Comparison of ENCODE assay signal across 18 cellular contexts in the genomic region with DNA sequence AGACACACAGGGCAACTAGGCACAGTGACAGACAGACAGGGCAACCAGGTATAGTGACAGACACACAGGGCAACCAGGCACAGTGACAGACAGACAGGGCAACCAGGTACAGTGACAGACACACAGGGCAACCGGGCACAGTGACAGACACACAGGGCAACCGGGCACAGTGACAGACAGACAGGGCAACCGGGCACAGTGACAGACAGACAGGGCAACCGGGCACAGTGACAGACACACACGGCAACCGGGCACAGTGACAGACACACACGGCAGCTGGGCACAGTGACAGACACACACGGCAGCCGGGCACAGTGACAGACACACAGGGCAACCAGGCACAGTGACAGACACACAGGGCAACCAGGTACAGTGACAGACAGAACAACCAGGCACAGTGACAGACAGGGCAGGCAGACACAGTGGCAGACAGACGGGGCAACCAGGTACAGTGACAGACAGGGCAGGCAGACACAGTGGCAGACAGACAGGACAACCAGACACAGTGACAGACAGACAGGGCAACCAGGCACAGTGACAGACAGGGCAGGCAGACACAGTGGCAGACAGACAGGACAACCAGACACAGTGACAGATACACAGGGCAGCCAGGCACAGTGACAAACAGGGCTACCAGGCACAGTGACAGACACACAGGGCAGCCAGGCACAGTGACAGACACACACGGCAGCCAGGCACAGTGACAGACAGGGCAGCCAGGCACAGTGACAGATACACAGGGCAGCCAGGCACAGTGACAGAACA.
A peak's percentile ranks its signal among the peaks of the same experiment; 100 is the strongest.
DNase-seq lines count a peak whose midpoint lies in the region; ATAC-seq and TF ChIP-seq lines count a peak whose summit lies in the region.
"Had no signal": no experiment of that assay in that cellular context is flagged by ENCODE, and none has a peak within 500 bp of the region (broad histone marks: within the 10 kb centered on the region; RNA-seq: fewer than 3 reads in every experiment).

No MANE protein-coding gene starts in this region.

- H2AFZ ChIP-seq in HCT116 (ENCODE audit: low read depth, low read length, poor library complexity, severe bottlenecking): no peak overlapping the region

- H3K4me2 ChIP-seq in HCT116 (ENCODE audit: low read length): no peak overlapping the region

- H3K36me3 Mint-ChIP-seq in glutamatergic neuron (ENCODE audit: unreplicated experiment): peaks cover 24% of the 10 kb centered on the region
- H3K36me3 Mint-ChIP-seq: CD4-positive, CD25-positive, alpha-beta regulatory T cell had no signal

- TF ChIP-seq POLR2A in HCT116 (IDR thresholded peaks at IDR 0.05; ENCODE audit: borderline replicate concordance, extremely low read depth, insufficient read depth, insufficient read length): no peak

- H3K4me1 ChIP-seq in HCT116 (ENCODE audit: control insufficient read depth in 1 of 2, insufficient read depth in 2 of 2, low read length in 2 of 2) (no peaks in the 10 kb centered on the region), Panc1 (ENCODE audit: control insufficient read depth, insufficient read depth, low read length) (no peaks in the 10 kb centered on the region), skeletal muscle tissue (ENCODE audit: control insufficient read depth in 3 of 3, insufficient read depth in 3 of 3, low read length in 3 of 3) (peaks cover 0 to 8% (median 3%) of the 10 kb centered on the region in 3 donors), mucosa of descending colon (ENCODE audit: low read depth) (no peaks in the 10 kb centered on the region)
- H3K4me1 ChIP-seq: Caco-2 had no signal

- H3K9me2 ChIP-seq in HCT116 (ENCODE audit: insufficient read depth): no peaks in the 10 kb centered on the region

- peaks cover 6% of the 10 kb centered on the region for H3K4me1 Mint-ChIP-seq in glutamatergic neuron (ENCODE audit: low read depth, unreplicated experiment)
- H3K4me1 Mint-ChIP-seq: CD4-positive, CD25-positive, alpha-beta regulatory T cell had no signal

- no peak overlapping the region for H3K4me3 Mint-ChIP-seq in glutamatergic neuron (ENCODE audit: unreplicated experiment)
- H3K4me3 Mint-ChIP-seq: CD4-positive, CD25-positive, alpha-beta regulatory T cell had no signal

- TF ChIP-seq CTCF in HCT116 (IDR thresholded peaks at IDR 0.05 in 2 of 3, conservative IDR thresholded peaks at IDR 0.05 in 1 of 3; ENCODE audit: borderline replicate concordance in 1 of 3, insufficient read depth in 1 of 3, low read depth in 2 of 3, low read length in 2 of 3): no peak
- TF ChIP-seq CTCF in Panc1 (IDR thresholded peaks at IDR 0.05): no peak
- no peak for TF ChIP-seq CTCF in glutamatergic neuron (IDR thresholded peaks at IDR 0.05; ENCODE audit: partially characterized antibody, unreplicated experiment)
- no peak for TF ChIP-seq CTCF in mucosa of descending colon (IDR thresholded peaks at IDR 0.05)

- no peak overlapping the region for H3K9ac ChIP-seq in HCT116 (ENCODE audit: low read length)
- no peak overlapping the region for H3K9ac ChIP-seq in skeletal muscle tissue (ENCODE audit: low read depth in 1 of 3, low read length in 3 of 3)

- no peak overlapping the region for H3K4me3 ChIP-seq in HCT116 (replicated peaks in 1 of 2; ENCODE audit: low read depth in 1 of 2, low read length in 2 of 2)
- H3K4me3 ChIP-seq in Panc1 (ENCODE audit: low read depth in 2 of 2, low read length in 2 of 2): no peak overlapping the region
- peak overlapping the region in 2 of 3 donors; percentile 22 to 36 for H3K4me3 ChIP-seq in skeletal muscle tissue (ENCODE audit: low read length in 3 of 3)
- no peak overlapping the region for H3K4me3 ChIP-seq in mucosa of descending colon

- no peaks in the 10 kb centered on the region; a peak in 1 of 4 replicates for H3K9me3 ChIP-seq in HCT116 (ENCODE audit: control insufficient read depth in 1 of 2, insufficient read depth in 1 of 2, low read depth in 1 of 2, low read length in 2 of 2)
- H3K9me3 ChIP-seq in Panc1 (ENCODE audit: control insufficient read depth, insufficient read depth, low read depth, low read length): peaks cover 10% of the 10 kb centered on the region; the same call in 1 of the 2 replicates
- peaks cover 0 to 4% (median 3%) of the 10 kb centered on the region in 3 donors for H3K9me3 ChIP-seq in skeletal muscle tissue (ENCODE audit: control insufficient read depth in 3 of 3, low read length in 3 of 3)
- peaks cover 12% of the 10 kb centered on the region for H3K9me3 ChIP-seq in mucosa of descending colon

- no peaks in the 10 kb centered on the region for H3K79me2 ChIP-seq in HCT116 (ENCODE audit: insufficient read depth, low read length)

- H3K27me3 Mint-ChIP-seq in glutamatergic neuron (ENCODE audit: unreplicated experiment): peaks cover 4% of the 10 kb centered on the region

- no peaks in the 10 kb centered on the region for H4K20me1 ChIP-seq in HCT116 (ENCODE audit: insufficient read depth)

- no peak for TF ChIP-seq RAD21 in HCT116 (IDR thresholded peaks at IDR 0.05; ENCODE audit: low read depth)

- peak overlapping the region; percentile 62 for H3K27ac Mint-ChIP-seq in glutamatergic neuron (ENCODE audit: unreplicated experiment)
- H3K27ac Mint-ChIP-seq: CD4-positive, CD25-positive, alpha-beta regulatory T cell had no signal

- intact Hi-C loops in HCT116 (cut with micrococcal nuclease) (no loop called here), Panc1 (cut with micrococcal nuclease; ENCODE audit: unreplicated experiment) (no loop called here), mucosa of descending colon (cut with DNase I, micrococcal nuclease) (no loop called here)

- no TSS peak for BruUV-seq in HCT116 (replicated peaks; lab: Mats Ljungman, UMichigan)
- no TSS peak for BruUV-seq in Panc1 (replicated peaks; lab: Mats Ljungman, UMichigan)

- no peak overlapping the region; the same call in 1 of the 2 replicates for H3K27ac ChIP-seq in HCT116 (ENCODE audit: low read depth, low read length)
- H3K27ac ChIP-seq in Panc1 (ENCODE audit: low read length): no peak overlapping the region
- no peak overlapping the region for H3K27ac ChIP-seq in skeletal muscle tissue (ENCODE audit: low read depth, low read length)

- CTCF ChIA-PET in HCT116 (lab: Charles Lee) (no interaction called here), Panc1 (lab: Charles Lee) (no interaction called here)

- POLR2A ChIA-PET in HCT116 (lab: Charles Lee): no interaction called here
- POLR2A ChIA-PET in Panc1 (lab: Charles Lee): no interaction called here

- no peaks in the 10 kb centered on the region for H3K36me3 ChIP-seq in HCT116 (ENCODE audit: control insufficient read depth in 1 of 2, insufficient read depth in 2 of 2, low read length in 2 of 2)
- H3K36me3 ChIP-seq in Panc1 (ENCODE audit: control insufficient read depth, insufficient read depth, low read length): no peaks in the 10 kb centered on the region
- H3K36me3 ChIP-seq in skeletal muscle tissue (ENCODE audit: control insufficient read depth in 3 of 3, insufficient read depth in 3 of 3, low read length in 3 of 3): no peaks in the 10 kb centered on the region
- no peaks in the 10 kb centered on the region for H3K36me3 ChIP-seq in mucosa of descending colon (ENCODE audit: low read depth)

- in situ Hi-C loops in Panc1 (cut with HindIII; ENCODE audit: low pct_unique_long_range_greater_than_20kb, low sequenced_read_pairs): no loop called here

- DNase-seq in HCT116 (ENCODE audit: low read depth, low spot score) (no peak), Panc1 (ENCODE audit: low read depth, low spot score) (no peak), glutamatergic neuron (no peak), iPS-NIHi7 (ENCODE audit: extremely low spot score) (no peak), mucosa of descending colon (no peak), pons (ENCODE audit: low spot score) (no peak)
- DNase-seq: CD4-positive, CD25-positive, alpha-beta regulatory T cell; DMS153; EL; IMR-90; Karpas-422; NCI-H1105; NCI-H345; NCI-H69; OCI-M1; RPMI8226 had no signal

- RAD21 ChIA-PET in HCT116 (lab: Charles Lee; ENCODE audit: low non-redundant PET in 1 of 2, low total read pairs in 2 of 2, uncharacterized antibody in 2 of 2, unreplicated experiment in 2 of 2): no interaction called here

- peaks cover 16% of the 10 kb centered on the region for H3K9me3 Mint-ChIP-seq in glutamatergic neuron (ENCODE audit: unreplicated experiment)

- no peaks in the 10 kb centered on the region for H3K27me3 ChIP-seq in HCT116 (ENCODE audit: insufficient read depth, low read length)
- H3K27me3 ChIP-seq in Panc1 (ENCODE audit: control insufficient read depth, insufficient read depth, low read length): no peaks in the 10 kb centered on the region
- peaks cover 0 to 3% (median 0%) of the 10 kb centered on the region in 3 donors for H3K27me3 ChIP-seq in skeletal muscle tissue (ENCODE audit: control insufficient read depth in 3 of 3, insufficient read depth in 3 of 3, low read length in 3 of 3)

- ATAC-seq in HCT116: 0 out of 2 replicates have a peak, but pooled peaks have one; percentile 14
- ATAC-seq in Panc1: 0 out of 2 replicates have a peak, but pooled peaks have one; percentile 9
- ATAC-seq in mucosa of descending colon: no peak

TF ChIP-seq in HCT116, 20 proteins besides CTCF, POLR2A, EP300 and RAD21 (continues in another document):
- TF ChIP-seq CBX3 (IDR thresholded peaks at IDR 0.05; ENCODE audit: low read depth): no peak
- no peak for TF ChIP-seq SIN3A (IDR thresholded peaks at IDR 0.05; ENCODE audit: low read depth)
- TF ChIP-seq, protein P1, sequence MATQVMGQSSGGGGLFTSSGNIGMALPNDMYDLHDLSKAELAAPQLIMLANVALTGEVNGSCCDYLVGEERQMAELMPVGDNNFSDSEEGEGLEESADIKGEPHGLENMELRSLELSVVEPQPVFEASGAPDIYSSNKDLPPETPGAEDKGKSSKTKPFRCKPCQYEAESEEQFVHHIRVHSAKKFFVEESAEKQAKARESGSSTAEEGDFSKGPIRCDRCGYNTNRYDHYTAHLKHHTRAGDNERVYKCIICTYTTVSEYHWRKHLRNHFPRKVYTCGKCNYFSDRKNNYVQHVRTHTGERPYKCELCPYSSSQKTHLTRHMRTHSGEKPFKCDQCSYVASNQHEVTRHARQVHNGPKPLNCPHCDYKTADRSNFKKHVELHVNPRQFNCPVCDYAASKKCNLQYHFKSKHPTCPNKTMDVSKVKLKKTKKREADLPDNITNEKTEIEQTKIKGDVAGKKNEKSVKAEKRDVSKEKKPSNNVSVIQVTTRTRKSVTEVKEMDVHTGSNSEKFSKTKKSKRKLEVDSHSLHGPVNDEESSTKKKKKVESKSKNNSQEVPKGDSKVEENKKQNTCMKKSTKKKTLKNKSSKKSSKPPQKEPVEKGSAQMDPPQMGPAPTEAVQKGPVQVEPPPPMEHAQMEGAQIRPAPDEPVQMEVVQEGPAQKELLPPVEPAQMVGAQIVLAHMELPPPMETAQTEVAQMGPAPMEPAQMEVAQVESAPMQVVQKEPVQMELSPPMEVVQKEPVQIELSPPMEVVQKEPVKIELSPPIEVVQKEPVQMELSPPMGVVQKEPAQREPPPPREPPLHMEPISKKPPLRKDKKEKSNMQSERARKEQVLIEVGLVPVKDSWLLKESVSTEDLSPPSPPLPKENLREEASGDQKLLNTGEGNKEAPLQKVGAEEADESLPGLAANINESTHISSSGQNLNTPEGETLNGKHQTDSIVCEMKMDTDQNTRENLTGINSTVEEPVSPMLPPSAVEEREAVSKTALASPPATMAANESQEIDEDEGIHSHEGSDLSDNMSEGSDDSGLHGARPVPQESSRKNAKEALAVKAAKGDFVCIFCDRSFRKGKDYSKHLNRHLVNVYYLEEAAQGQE (IDR thresholded peaks at IDR 0.05; ENCODE audit: low read depth): no peak
- TF ChIP-seq JUND (IDR thresholded peaks at IDR 0.05): no peak

Comparison
In these comparisons a context has a peak if more than half of its experiments do, and no peak if none do; other contexts are left out.
1. H3K4me3 ChIP-seq: peak in skeletal muscle tissue (2 of 3); none in HCT116 (0 of 2), Panc1 (0 of 2) and mucosa of descending colon (single experiment).